Comparison of ENCODE assay signal across 14 cellular contexts in the genomic region with DNA sequence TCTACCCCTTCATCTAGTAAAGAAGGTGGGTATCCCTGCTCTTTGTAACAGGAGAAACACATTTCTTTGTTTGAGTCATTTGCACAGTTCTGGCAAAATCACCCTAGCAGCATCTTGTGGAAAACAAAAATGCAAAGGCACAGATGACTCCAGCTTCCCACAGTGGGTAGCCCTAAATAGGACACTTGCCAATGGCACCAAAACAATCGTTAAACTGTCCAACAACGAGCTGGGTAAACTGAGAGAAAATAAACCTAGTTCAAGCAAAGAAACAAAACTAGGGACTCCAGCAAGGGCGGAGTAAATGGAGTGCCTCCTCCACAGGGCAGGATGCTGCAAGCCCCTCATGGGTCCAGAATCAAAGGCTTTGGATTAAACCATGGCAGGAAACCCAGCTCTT.
"Had no signal": no experiment of that assay in that cellular context is flagged by ENCODE, and none has a peak within 500 bp of the region (broad histone marks: within the 10 kb centered on the region; RNA-seq: fewer than 3 reads in every experiment).

No MANE protein-coding gene starts in this region.

- H3K27me3 ChIP-seq: uterus had no signal

- DNase-seq: activated CD4-positive, alpha-beta memory T cell treated with anti-CD3 and anti-CD28 coated beads, Interleukin-2, amount 10 ng/mL, durations not matched to agents 7 days and 5 days; activated gamma-delta T cell; activated T-cell treated with anti-CD3 and anti-CD28 coated beads, Interleukin-2, amount 50 U/mL, for 48 hours; cortex of kidney; effector memory CD8-positive, alpha-beta T cell; glutamatergic neuron; occipital lobe; stimulated activated CD4-positive, alpha-beta T cell treated with anti-CD3 and anti-CD28 coated beads, Interleukin-15, amount 100 ng/mL, for 24 hours; stimulated activated CD4-positive, alpha-beta T cell treated with anti-CD3 and anti-CD28 coated beads, Interleukin-4, amount 100 ng/mL, for 24 hours; T-helper 9 cell; tibial artery; uterus had no signal

- H3K36me3 ChIP-seq: cardiac muscle cell, tibial artery, uterus had no signal

- H3K4me3 ChIP-seq: cardiac muscle cell, tibial artery, uterus had no signal

- H3K4me1 ChIP-seq: tibial artery, uterus had no signal

- H3K9me3 ChIP-seq: tibial artery, uterus had no signal

- H3K27ac ChIP-seq: cardiac muscle cell, tibial artery, uterus, VCaP had no signal
